ENCODE assay signal across 12 cellular contexts in the genomic region with DNA sequence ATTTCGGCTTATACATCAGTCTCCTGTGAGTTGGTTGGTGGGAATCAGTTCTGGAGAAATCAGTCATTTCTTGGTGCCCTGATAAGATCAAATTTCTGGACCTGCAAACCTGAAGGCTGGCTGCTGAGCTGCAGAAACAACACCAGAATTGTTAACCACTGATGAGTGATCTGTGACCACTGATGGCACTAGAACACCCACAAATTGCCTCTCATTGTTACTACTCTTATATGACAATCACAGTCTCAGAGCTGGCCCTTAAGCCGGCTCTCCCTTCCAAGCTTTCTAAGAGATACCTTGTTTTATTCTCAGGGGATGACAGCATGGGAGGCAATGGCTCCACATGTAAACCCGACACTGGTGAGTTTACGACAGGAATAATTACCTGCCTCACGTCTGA. TPM values are rescaled to one million over a fixed set of nuclear protein-coding genes. Genes with fewer than 3 reads are reported as not detected.
DNase-seq lines count a peak whose midpoint lies in the region; ATAC-seq and TF ChIP-seq lines count a peak whose summit lies in the region.
"Had no signal": no experiment of that assay in that cellular context is flagged by ENCODE, and none has a peak within 500 bp of the region (broad histone marks: within the 10 kb centered on the region; RNA-seq: fewer than 3 reads in every experiment).

No MANE protein-coding gene starts in this region.

- peak overlapping the region; percentile 0 for H3K4me2 ChIP-seq in osteoblast (ENCODE audit: insufficient read depth, low read length)

- H3K36me3 Mint-ChIP-seq in CD4-positive, alpha-beta memory T cell = peaks cover 18 to 20% of the 10 kb centered on the region in 2 donors
- peaks cover 20% of the 10 kb centered on the region for H3K36me3 Mint-ChIP-seq in activated T-cell treated with anti-CD3 and anti-CD28 coated beads, Interleukin-2, amount 50 U/mL, for 24 hours (ENCODE audit: low read depth)

- no peaks in the 10 kb centered on the region for H3K27me3 Mint-ChIP-seq in CD4-positive, alpha-beta memory T cell
- no peaks in the 10 kb centered on the region for H3K27me3 Mint-ChIP-seq in activated T-cell treated with anti-CD3 and anti-CD28 coated beads, Interleukin-2, amount 50 U/mL, for 24 hours

- H3K4me3 Mint-ChIP-seq in CD4-positive, alpha-beta memory T cell = peak overlapping the region; percentile 74 to 96 (median 90)
- peak overlapping the region; percentile 79 for H3K4me3 Mint-ChIP-seq in activated T-cell treated with anti-CD3 and anti-CD28 coated beads, Interleukin-2, amount 50 U/mL, for 24 hours

- peaks cover 86% of the 10 kb centered on the region for H3K4me1 ChIP-seq in CD4-positive, alpha-beta memory T cell (ENCODE audit: insufficient read depth, low read length)
- H3K4me1 ChIP-seq in osteoblast (ENCODE audit: insufficient read depth, low read length) (peaks cover 28% of the 10 kb centered on the region), aorta (ENCODE audit: control insufficient read depth in 1 of 2, insufficient read depth in 2 of 2, low read length in 2 of 2) (peaks cover 0 to 2% of the 10 kb centered on the region in 2 donors)
- H3K4me1 ChIP-seq: psoas muscle had no signal

- TF ChIP-seq CTCF in osteoblast (IDR thresholded peaks at IDR 0.05; ENCODE audit: extremely low read depth, low read depth, low read length) = no peak

- ATAC-seq in GM18511 (IDR thresholded peaks at IDR 0.05; ENCODE audit: unreplicated experiment) (peak; percentile 55), aorta (ENCODE audit: low FRiP score) (no peak), GM19328 (IDR thresholded peaks at IDR 0.05; ENCODE audit: unreplicated experiment) (no peak), GM21526 (IDR thresholded peaks at IDR 0.05; ENCODE audit: low FRiP score, unreplicated experiment) (no peak)
- ATAC-seq: psoas muscle had no signal

- peak overlapping the region; percentile 55 for H3K27ac ChIP-seq in CD4-positive, alpha-beta memory T cell (ENCODE audit: low read depth, low read length)
- no peak overlapping the region for H3K27ac ChIP-seq in osteoblast (ENCODE audit: low read depth, low read length)
- H3K27ac ChIP-seq in aorta (ENCODE audit: low read depth in 1 of 2, low read length in 2 of 2) = no peak overlapping the region
- H3K27ac ChIP-seq: epithelial cell of prostate, psoas muscle had no signal

- no peaks in the 10 kb centered on the region for H3K27me3 ChIP-seq in CD4-positive, alpha-beta memory T cell (ENCODE audit: insufficient read depth, low read length)
- H3K27me3 ChIP-seq in osteoblast (ENCODE audit: insufficient read depth, low read length) (no peaks in the 10 kb centered on the region), aorta (ENCODE audit: control insufficient read depth in 1 of 2, insufficient read depth in 2 of 2, low read length in 1 of 2) (no peaks in the 10 kb centered on the region)

- H3K9me3 Mint-ChIP-seq in CD4-positive, alpha-beta memory T cell = peaks cover 0 to 4% (median 0%) of the 10 kb centered on the region in 8 donors
- H3K9me3 Mint-ChIP-seq in activated T-cell treated with anti-CD3 and anti-CD28 coated beads, Interleukin-2, amount 50 U/mL, for 24 hours = no peaks in the 10 kb centered on the region

- intact Hi-C loops in CD4-positive, alpha-beta memory T cell (cut with micrococcal nuclease) = no loop called here
- intact Hi-C loops in aorta (cut with DNase I) = no loop called here

- peaks cover 42 to 64% (median 52%) of the 10 kb centered on the region in 4 donors for H3K4me1 Mint-ChIP-seq in CD4-positive, alpha-beta memory T cell
- peaks cover 60% of the 10 kb centered on the region for H3K4me1 Mint-ChIP-seq in activated T-cell treated with anti-CD3 and anti-CD28 coated beads, Interleukin-2, amount 50 U/mL, for 24 hours (ENCODE audit: low read depth)

- H3K27ac Mint-ChIP-seq in CD4-positive, alpha-beta memory T cell = peak overlapping the region; percentile 85 to 96 (median 92)
- peak overlapping the region; percentile 86 for H3K27ac Mint-ChIP-seq in activated T-cell treated with anti-CD3 and anti-CD28 coated beads, Interleukin-2, amount 50 U/mL, for 24 hours

- WGBS in aorta, 2 donors = 89 to 95% methylated on average over 5 of the region's 5 CpGs

- H4K20me1 ChIP-seq in osteoblast (ENCODE audit: insufficient read depth, low read length) = no peaks in the 10 kb centered on the region

- H2AFZ ChIP-seq in osteoblast (ENCODE audit: low read length) = no peak overlapping the region

- no peaks in the 10 kb centered on the region for H3K36me3 ChIP-seq in CD4-positive, alpha-beta memory T cell (ENCODE audit: insufficient read depth, low read length)
- peaks cover 6% of the 10 kb centered on the region for H3K36me3 ChIP-seq in osteoblast (ENCODE audit: insufficient read depth, low read length)
- peaks cover 0 to 4% of the 10 kb centered on the region in 2 donors for H3K36me3 ChIP-seq in aorta (ENCODE audit: control insufficient read depth in 1 of 2, insufficient read depth in 2 of 2, low read length in 1 of 2)

- POLR2A ChIA-PET in CD4-positive, alpha-beta memory T cell (lab: Charles Lee; ENCODE audit: partially characterized antibody) = interaction anchor here (0.6 to 9.9 kb wide), 11 partner anchors 10 to 279 kb away, joined by 3 to 170 read pairs (median 12); a partner anchor contains a TSS

- CTCF ChIA-PET in CD4-positive, alpha-beta memory T cell (lab: Charles Lee; ENCODE audit: partially characterized antibody) = interaction anchor here (1.2 to 10.6 kb wide), 5 partner anchors 11 to 32 kb away, joined by 4 to 116 read pairs (median 10); a partner anchor contains a TSS

- H3K79me2 ChIP-seq in osteoblast (ENCODE audit: insufficient read depth, low read length) = no peaks in the 10 kb centered on the region

- peak in 2 of 5 donors; percentile 13 to 52 for DNase-seq in CD4-positive, alpha-beta memory T cell
- no peak for DNase-seq in activated T-cell treated with anti-CD3 and anti-CD28 coated beads, Interleukin-2, amount 50 U/mL, for 24 hours
- no peak for DNase-seq in osteoblast (ENCODE audit: insufficient read length, low spot score, missing footprints)
- DNase-seq in aorta = no peak
- DNase-seq: anterior cingulate cortex, kidney glomerular epithelial cell, NCI-H524 treated with DMSO at 0.1 percent for 48 hours, psoas muscle had no signal

- H3K4me3 ChIP-seq in CD4-positive, alpha-beta memory T cell (ENCODE audit: low read length in 2 of 2) = peak overlapping the region; percentile 1 to 48
- H3K4me3 ChIP-seq in osteoblast (ENCODE audit: insufficient read depth, low read length) (no peak overlapping the region), aorta (ENCODE audit: low read length in 2 of 2) (no peak overlapping the region)
- H3K4me3 ChIP-seq: psoas muscle had no signal

- H3K9me3 ChIP-seq in CD4-positive, alpha-beta memory T cell (ENCODE audit: control insufficient read depth in 1 of 2, low read length in 2 of 2) = no peaks in the 10 kb centered on the region
- H3K9me3 ChIP-seq in osteoblast (ENCODE audit: low read depth, low read length) = no peaks in the 10 kb centered on the region
- no peaks in the 10 kb centered on the region for H3K9me3 ChIP-seq in aorta (ENCODE audit: control insufficient read depth, low read length)
- H3K9me3 ChIP-seq: psoas muscle had no signal

RNA-seq across cellular contexts. Expression of a gene that starts 1.9 kb away (rescaled TPM):
- 10 to 100 TPM; 74.9 to 75.9 TPM for total RNA-seq in CD4-positive, alpha-beta memory T cell
- polyA plus RNA-seq in CD4-positive, alpha-beta memory T cell = 100 to 1,000 TPM; 139 to 274 TPM
- 0.29 and 0.36 TPM in 2 replicates for total RNA-seq in osteoblast
- 10 to 100 TPM; 19.1 to 53.6 TPM for total RNA-seq in aorta
- polyA plus RNA-seq in aorta = 10 to 100 TPM; 20.5 to 51.5 TPM

RNA-seq across cellular contexts. Expression of a gene that starts 26.4 kb away (rescaled TPM):
- 100 to 1,000 TPM; 103 to 112 TPM for total RNA-seq in CD4-positive, alpha-beta memory T cell
- 100 to 1,000 TPM; 487 to 655 TPM for polyA plus RNA-seq in CD4-positive, alpha-beta memory T cell
- total RNA-seq in osteoblast (203 and 272 TPM in 2 replicates), aorta (100 to 1,000 TPM; 110 TPM)
- 100 to 1,000 TPM; 140 to 219 TPM for polyA plus RNA-seq in aorta

RNA-seq across cellular contexts. Expression of a gene that starts 26.6 kb away (rescaled TPM):
- 10 to 100 TPM; 26.3 to 30.3 TPM for total RNA-seq in CD4-positive, alpha-beta memory T cell
- 10 to 100 TPM; 38.5 to 52.6 TPM for polyA plus RNA-seq in CD4-positive, alpha-beta memory T cell
- total RNA-seq in osteoblast (29.7 and 33.3 TPM in 2 replicates), aorta (10 to 100 TPM; 17.1 to 17.4 TPM)
- 10 to 100 TPM; 14.5 to 20.1 TPM for polyA plus RNA-seq in aorta

RNA-seq across cellular contexts. Expression of a gene that starts 27.7 kb away (rescaled TPM):
- total RNA-seq in CD4-positive, alpha-beta memory T cell = under 1 TPM; 0.41 to 0.42 TPM
- under 1 TPM in 1 of 2 donors, not detected in 1; 0.46 TPM for polyA plus RNA-seq in CD4-positive, alpha-beta memory T cell
- total RNA-seq in osteoblast = not detected in 2 replicates
- total RNA-seq in aorta = 10 to 100 TPM in 1 of 2 donors, 1 to 10 TPM in 1; 4.3 to 10.5 TPM
- 10 to 100 TPM in 1 of 2 donors, 1 to 10 TPM in 1; 3.4 to 13.4 TPM for polyA plus RNA-seq in aorta

RNA-seq across cellular contexts. Expression of a gene that starts 27.7 kb away (rescaled TPM):
- not detected for total RNA-seq in CD4-positive, alpha-beta memory T cell
- polyA plus RNA-seq in CD4-positive, alpha-beta memory T cell = not detected
- total RNA-seq in osteoblast (0.29 TPM in 1 of 2 replicates, not detected in the other), aorta (1 to 10 TPM; 4.0 to 6.0 TPM)
- 1 to 10 TPM; 1.3 to 7.3 TPM for polyA plus RNA-seq in aorta

Comparison
In these comparisons a context has a peak if more than half of its experiments do, and no peak if none do; other contexts are left out.
1. H3K4me3 ChIP-seq: peak in CD4-positive, alpha-beta memory T cell (2 of 2); none in osteoblast (single experiment) and aorta (0 of 2).
2. RNA of a gene that starts 1.9 kb away (total RNA-seq): 74.9 to 75.9 TPM in CD4-positive, alpha-beta memory T cell and 19.1 to 53.6 TPM in aorta; 0.29 to 0.36 TPM in osteoblast; every median in the first group is over 10 times any median in the second.